In genomic region chr19:12720296-12720695, GRCh38 we compare ENCODE assay signal across 7 cellular contexts. TPM values are rescaled to one million over a fixed set of nuclear protein-coding genes. Genes with fewer than 3 reads are reported as not detected.
DNase-seq lines count a peak whose midpoint lies in the region; ATAC-seq and TF ChIP-seq lines count a peak whose summit lies in the region.
"Had no signal": no experiment of that assay in that cellular context is flagged by ENCODE, and none has a peak within 500 bp of the region (broad histone marks: within the 10 kb centered on the region; RNA-seq: fewer than 3 reads in every experiment).

No MANE protein-coding gene starts in this region.

- H3K27me3 ChIP-seq in neuronal stem cell (ENCODE audit: control insufficient read depth in 3 of 3, insufficient read depth in 3 of 3, low read depth in 1 of 3, low read length in 3 of 3), result no peaks in the 10 kb centered on the region

- no peak overlapping the region for H2BK5ac ChIP-seq in neuronal stem cell (ENCODE audit: low read length)

- no peak overlapping the region for H3K18ac ChIP-seq in neuronal stem cell (ENCODE audit: low read length)

- no peak overlapping the region for H2BK15ac ChIP-seq in neuronal stem cell (ENCODE audit: low read length)

- H4K91ac ChIP-seq in neuronal stem cell (ENCODE audit: low read depth, low read length, poor library complexity), result no peak overlapping the region

- peaks cover 28 to 54% of the 10 kb centered on the region in 2 donors for H3K36me3 ChIP-seq in neuronal stem cell (replicated peaks in 1 of 2; ENCODE audit: control insufficient read depth in 2 of 2, insufficient read depth in 2 of 2, low read length in 2 of 2)

- no peak overlapping the region for H2AK5ac ChIP-seq in neuronal stem cell (ENCODE audit: low read depth, low read length)

- H3K9ac ChIP-seq in neuronal stem cell (ENCODE audit: low read depth, low read length, poor library complexity), result no peak overlapping the region

- H3K27ac ChIP-seq in neuronal stem cell (replicated peaks; ENCODE audit: low read length), result no peak overlapping the region

- DNase-seq in HFF-Myc (ENCODE audit: extremely low read depth, low read depth) (no peak), astrocyte of the spinal cord (ENCODE audit: low read depth, low spot score) (no peak), neuronal stem cell (ENCODE audit: low spot score) (no peak), NCI-H2196 (lab: John Stamatoyannopoulos, UW; ENCODE audit: unreplicated experiment) (no peak), pons (ENCODE audit: low spot score) (no peak)
- DNase-seq: NCI-H2029 treated with DMSO at 0.1 percent for 48 hours had no signal

- H2AFZ ChIP-seq in neuronal stem cell (ENCODE audit: low read length), result no peak overlapping the region

- no peaks in the 10 kb centered on the region for H3K9me3 ChIP-seq in neuronal stem cell (replicated peaks in 1 of 2; ENCODE audit: control insufficient read depth in 2 of 2, insufficient read depth in 1 of 2, low read depth in 1 of 2, low read length in 2 of 2)

- H3K4me1 ChIP-seq in neuronal stem cell (ENCODE audit: control insufficient read depth in 2 of 2, insufficient read depth in 1 of 2, low read depth in 1 of 2, low read length in 2 of 2), result peaks cover 6 to 7% of the 10 kb centered on the region in 2 donors

- peaks cover 14% of the 10 kb centered on the region for H3K79me1 ChIP-seq in neuronal stem cell (ENCODE audit: low read depth, low read length)

- TF ChIP-seq CTCF in HFF-Myc (IDR thresholded peaks at IDR 0.05; ENCODE audit: low read depth, low read length, missing control alignments) (no peak), astrocyte of the spinal cord (IDR thresholded peaks at IDR 0.05; ENCODE audit: low read depth, low read length) (no peak)

- peak overlapping the region; percentile 93 for H3K4me2 ChIP-seq in neuronal stem cell (ENCODE audit: insufficient read depth, low read length, poor library complexity, severe bottlenecking)

- no peak overlapping the region for H3K4ac ChIP-seq in neuronal stem cell (ENCODE audit: low read length)

- H3K23ac ChIP-seq in neuronal stem cell (ENCODE audit: low read depth, low read length, poor library complexity), result no peak overlapping the region

- WGBS in neuronal stem cell (ENCODE audit: extremely low coverage in 2 of 2, insufficient read length in 2 of 2, insufficient replicate concordance in 1 of 2), 2 donors, result no CpG with 5 or more reads among the region's 10 CpGs

- peak overlapping the region; percentile 74 for H3K4me3 ChIP-seq in HFF-Myc (replicated peaks; ENCODE audit: low read depth, low read length)
- peak overlapping the region; percentile 81 for H3K4me3 ChIP-seq in astrocyte of the spinal cord (ENCODE audit: low read depth, low read length)
- H3K4me3 ChIP-seq in neuronal stem cell (ENCODE audit: low read length in 2 of 2), result peak overlapping the region in 1 of 2 donors; percentile 79

- H3K14ac ChIP-seq in neuronal stem cell (ENCODE audit: low read length), result no peak overlapping the region

- in situ Hi-C loops in astrocyte of the spinal cord (cut with HindIII; ENCODE audit: low sequenced_read_pairs), result no loop called here

- H2BK120ac ChIP-seq in neuronal stem cell (ENCODE audit: low read depth, low read length), result no peak overlapping the region

- H4K8ac ChIP-seq in neuronal stem cell (ENCODE audit: low read depth, low read length), result no peak overlapping the region

- ATAC-seq in GM21717 (IDR thresholded peaks at IDR 0.05; ENCODE audit: unreplicated experiment), result no peak

- no peak overlapping the region for H2BK12ac ChIP-seq in neuronal stem cell (ENCODE audit: low read length)

RNA-seq across cellular contexts. Expression of gene TNPO2, which starts 3.4 kb away (rescaled TPM):
- 47.1 TPM for polyA plus RNA-seq in neuronal stem cell (2013, experiment 1 of 2)
- 47.1 TPM for polyA plus RNA-seq in neuronal stem cell (2013, experiment 2 of 2)

RNA-seq across cellular contexts. Expression of gene TRIR, which starts 14.2 kb away (rescaled TPM):
- 242 TPM for polyA plus RNA-seq in neuronal stem cell (2013, experiment 1 of 2)
- 221 TPM for polyA plus RNA-seq in neuronal stem cell (2013, experiment 2 of 2)

RNA-seq across cellular contexts. Expression of gene GET3, which starts 17.0 kb away (rescaled TPM):
- polyA plus RNA-seq in neuronal stem cell (2013, experiment 1 of 2), result 46.1 TPM
- 44.7 TPM for polyA plus RNA-seq in neuronal stem cell (2013, experiment 2 of 2)

RNA-seq across cellular contexts. Expression of gene FBXW9, which starts 23.9 kb away (rescaled TPM):
- 11.2 TPM for polyA plus RNA-seq in neuronal stem cell (2013, experiment 1 of 2)
- polyA plus RNA-seq in neuronal stem cell (2013, experiment 2 of 2), result 11.1 TPM

RNA-seq across cellular contexts. Expression of gene BEST2, which starts 31.3 kb away (rescaled TPM):
- 0.03 TPM for polyA plus RNA-seq in neuronal stem cell (2013, experiment 1 of 2)
- 0.03 TPM for polyA plus RNA-seq in neuronal stem cell (2013, experiment 2 of 2)
